8 cellular contexts compared by ENCODE assay signal in genomic region chr22:36775966-36776669, GRCh38. TPM values are rescaled to one million over a fixed set of nuclear protein-coding genes. Genes with fewer than 3 reads are reported as not detected.
A peak's percentile ranks its signal among the peaks of the same experiment; 100 is the strongest.
DNase-seq lines count a peak whose midpoint lies in the region; ATAC-seq, FAIRE-seq and TF ChIP-seq lines count a peak whose summit lies in the region.

Gene IFT27, minus strand, starts transcription at chr22:36776119. Its CDS starts 412 bp downstream, at chr22:36775707.

- BruUV-seq in HepG2 (replicated peaks; lab: Mats Ljungman, UMichigan), result no TSS peak

- ATAC-seq in GM19351 (IDR thresholded peaks at IDR 0.05; ENCODE audit: unreplicated experiment) (peak; percentile 89), HG03521 (IDR thresholded peaks at IDR 0.05; ENCODE audit: unreplicated experiment) (peak; percentile 90), HepG2 (peak; percentile 90)

- H3K4me3 ChIP-seq in BLaER1 (peak within 1 kb of the TSS; percentile 72), HepG2 (replicated peaks in 1 of 3; ENCODE audit: insufficient read depth in 1 of 3, low read depth in 2 of 3, low read length in 3 of 3) (0 out of 6 replicates have a peak within 1 kb of the TSS, but pooled peaks of 1 of the 3 experiments have one; percentile 22)

- no peak for FAIRE-seq in HepG2 (lab: Jason Lieb, UNC)

- H3K9me3 ChIP-seq in BLaER1 (peaks cover 13% of the 10 kb centered on the region), HepG2 (ENCODE audit: low read length) (no peaks in the 10 kb centered on the region; the same call in 1 of the 2 replicates)

- H2AFZ ChIP-seq in HepG2 (ENCODE audit: low read length), result no peak within 1 kb of the TSS

- POLR2A ChIA-PET in HepG2 (lab: Yijun Ruan, JAX), result no interaction called here

- H3K27me3 ChIP-seq in BLaER1 (no peaks in the 10 kb centered on the region), HepG2 (ENCODE audit: control insufficient read depth in 1 of 2, insufficient read depth in 2 of 2, low read length in 2 of 2) (peaks cover 3 to 59% of the 10 kb centered on the region in 2 experiments; a peak in 4 of 5 replicates)

- H3K36me3 ChIP-seq in BLaER1, result 0 out of 2 replicates have a peak, but pooled peaks cover 3% of the 10 kb centered on the region
- no peaks in the 10 kb centered on the region for H3K36me3 ChIP-seq in HepG2 (replicated peaks in 1 of 2; ENCODE audit: control insufficient read depth in 1 of 2, insufficient read depth in 2 of 2, low read length in 2 of 2)

- no peaks in the 10 kb centered on the region for H3K79me2 ChIP-seq in HepG2 (ENCODE audit: insufficient read depth, low read length)

- no peak for TF ChIP-seq POLR2A in HepG2 (IDR thresholded peaks at IDR 0.05; ENCODE audit: insufficient read depth in 1 of 2, low read depth in 2 of 2, low read length in 2 of 2)

- peak within 1 kb of the TSS; percentile 78 for H3K9ac ChIP-seq in BLaER1
- no peak within 1 kb of the TSS for H3K9ac ChIP-seq in HepG2 (ENCODE audit: insufficient read depth, low read depth, low read length)

- DNase-seq in NCI-H82 (lab: John Stamatoyannopoulos, UW), result peak; percentile 100
- peak; percentile 96 to 98 for DNase-seq in activated CD4-positive, alpha-beta T cell treated with anti-CD3 and anti-CD28 coated beads, Interleukin-2, amount 50 U/mL, for 48 hours
- peak; percentile 100 for DNase-seq in dermis blood vessel endothelial cell
- peak; percentile 82 for DNase-seq in HepG2 (ENCODE audit: low spot score)
- peak; percentile 92 for DNase-seq in stimulated activated CD4-positive, alpha-beta T cell treated with anti-CD3 and anti-CD28 coated beads, Interleukin-4, amount 100 ng/mL, for 1 hour

- no peak for TF ChIP-seq CTCF in HepG2 (CRISPR knock-in tag; IDR thresholded peaks at IDR 0.05)

- H3K4me1 ChIP-seq in BLaER1 (peaks cover 46% of the 10 kb centered on the region), HepG2 (ENCODE audit: insufficient read depth, low read length) (peaks cover 11% of the 10 kb centered on the region)

- peak within 1 kb of the TSS; percentile 47; the same call in 1 of the 2 replicates for H3K27ac ChIP-seq in BLaER1
- no peak within 1 kb of the TSS for H3K27ac ChIP-seq in HepG2 (ENCODE audit: extremely low read length, insufficient read depth, low read length)

- H4K20me1 ChIP-seq in BLaER1 (no peaks in the 10 kb centered on the region), HepG2 (ENCODE audit: insufficient read depth, low read length) (no peaks in the 10 kb centered on the region)

- TF ChIP-seq EP300 in HepG2 (IDR thresholded peaks at IDR 0.05; ENCODE audit: low read depth in 2 of 2, low read length in 2 of 2) (no peak), HepG2 (CRISPR knock-in tag; IDR thresholded peaks at IDR 0.05; ENCODE audit: borderline replicate concordance) (no peak)

- WGBS in HepG2 (ENCODE audit: low lambda C conversion rate), result 10% methylated on average over 35 of the region's 43 CpGs

- CTCF ChIA-PET in HepG2 (lab: Yijun Ruan, JAX; ENCODE audit: low intra/inter-chr PET ratio, low total read pairs), result no interaction called here

- no peak for TF ChIP-seq RAD21 in HepG2 (CRISPR knock-in tag; IDR thresholded peaks at IDR 0.05)

- in situ Hi-C loops in HepG2 (cut with HindIII; ENCODE audit: extremely low pct_ligation_motif_present, low pct_unique_long_range_greater_than_20kb), result loop anchor here (10.0 kb wide), 1 partner anchor 231 kb away; no protein-coding TSS in a partner anchor

- peak within 1 kb of the TSS; percentile 91 for H3K4me2 ChIP-seq in BLaER1
- H3K4me2 ChIP-seq in HepG2 (ENCODE audit: low read depth, low read length), result peak within 1 kb of the TSS; percentile 19; the same call in 1 of the 2 replicates

- intact Hi-C loops in HepG2 (cut with micrococcal nuclease; ENCODE audit: unreplicated experiment), result loop anchor here (10.0 kb wide), 1 partner anchor 231 kb away; no protein-coding TSS in a partner anchor

TF ChIP-seq in HepG2, 621 proteins besides CTCF, POLR2A, EP300 and RAD21 (continues in another document):
- TF ChIP-seq TBP (CRISPR knock-in tag; IDR thresholded peaks at IDR 0.05), result no peak
- no peak for TF ChIP-seq PBX3 (CRISPR knock-in tag; IDR thresholded peaks at IDR 0.05; ENCODE audit: borderline replicate concordance)
- peak; percentile 82 for TF ChIP-seq NFYC (CRISPR knock-in tag; IDR thresholded peaks at IDR 0.05)
- TF ChIP-seq PBX2 (CRISPR knock-in tag; IDR thresholded peaks at IDR 0.05), result peak; percentile 85
- TF ChIP-seq CHD2 (IDR thresholded peaks at IDR 0.05; ENCODE audit: low read depth, low read length), result peak; percentile 60; the same call in 1 of the 2 replicates
- TF ChIP-seq CEBPZ (IDR thresholded peaks at IDR 0.05; ENCODE audit: low read length), result 0 out of 2 replicates have a peak, but pooled peaks have one; percentile 12
- TF ChIP-seq SP2 (CRISPR knock-in tag; IDR thresholded peaks at IDR 0.05), result peak; percentile 78

RNA-seq across cellular contexts. Expression of gene IFT27, which starts in this region (rescaled TPM):
- 11.1 and 19.4 TPM in 2 replicates for total RNA-seq in dermis blood vessel endothelial cell
- 0.33 TPM in 1 of 2 replicates, not detected in the other for total RNA-seq in HepG2 (2016; rRNA removed; fragmentation: Illumina TruSeq; extraction: Trizol)
- not detected in 2 replicates for total RNA-seq in HepG2 (2016; cell fraction: cytosol; rRNA removed; fragmentation: Illumina TruSeq; extraction: Trizol; ENCODE audit: low read depth)
- 0.19 TPM in 1 of 2 replicates, not detected in the other for total RNA-seq in HepG2 (2016; cell fraction: insoluble cytoplasmic fraction; rRNA removed; fragmentation: Illumina TruSeq; extraction: Trizol)
- not detected in 2 replicates for total RNA-seq in HepG2 (2016; cell fraction: membrane; rRNA removed; fragmentation: Illumina TruSeq; extraction: Trizol)
- not detected in 2 replicates for total RNA-seq in HepG2 (2016; cell fraction: nucleus; rRNA removed; fragmentation: Illumina TruSeq; extraction: Trizol)
- polyA plus RNA-seq in HepG2 (2011; rRNA removed), result 0.25 and 0.33 TPM in 2 replicates
- polyA plus RNA-seq in HepG2 (2011; cell fraction: cytosol; rRNA removed), result 0.17 and 0.19 TPM in 2 replicates
- 0.63 and 1.2 TPM in 2 replicates for polyA plus RNA-seq in HepG2 (2011; cell fraction: nucleus; rRNA removed)
- polyA plus RNA-seq in HepG2 (2012), result 0.29 and 0.54 TPM in 2 replicates
- not detected in 2 replicates for polyA plus RNA-seq in HepG2 (2016; cell fraction: cytosol; fragmentation: Illumina TruSeq; extraction: Trizol; ENCODE audit: low read depth)
- polyA plus RNA-seq in HepG2 (2016; cell fraction: insoluble cytoplasmic fraction; fragmentation: Illumina TruSeq; extraction: Trizol; ENCODE audit: low read depth), result not detected in 2 replicates
- polyA plus RNA-seq in HepG2 (2016; cell fraction: membrane; fragmentation: Illumina TruSeq; extraction: Trizol; ENCODE audit: low read depth), result not detected in 2 replicates
- not detected in 2 replicates for polyA plus RNA-seq in HepG2 (2016; cell fraction: nucleus; fragmentation: Illumina TruSeq; extraction: Trizol; ENCODE audit: insufficient read depth, low read depth)
- polyA minus RNA-seq in HepG2 (2011; rRNA and poly(A)+ RNA removed; ENCODE audit: low replicate concordance), result 0.44 and 10.2 TPM in 2 replicates
- polyA minus RNA-seq in HepG2 (2011; cell fraction: cytosol; rRNA and poly(A)+ RNA removed), result not detected in 2 replicates
- 0.39 and 0.50 TPM in 2 replicates for polyA minus RNA-seq in HepG2 (2011; cell fraction: nucleus; rRNA and poly(A)+ RNA removed)
